Comparison of ENCODE assay signal across 17 cellular contexts in genomic region chr2:25799301-25799700, GRCh38.
"Had no signal": no experiment of that assay in that cellular context is flagged by ENCODE, and none has a peak within 500 bp of the region (broad histone marks: within the 10 kb centered on the region; RNA-seq: fewer than 3 reads in every experiment).

No MANE protein-coding gene starts in this region.

- FAIRE-seq: pancreas had no signal

- H3K4me1 ChIP-seq: tibial artery had no signal

- H3K4me1 Mint-ChIP-seq: mesothelial cell of epicardium had no signal

- H3K27me3 ChIP-seq: adrenal gland, gastroesophageal sphincter, heart right ventricle, pancreas, tibial artery had no signal

- H3K4me3 Mint-ChIP-seq: activated CD4-positive, alpha-beta T cell treated with anti-CD3 and anti-CD28 coated beads for 36 hours; mesothelial cell of epicardium had no signal

- H3K27me3 Mint-ChIP-seq: activated CD4-positive, alpha-beta T cell treated with anti-CD3 and anti-CD28 coated beads for 36 hours had no signal

- H3K9me3 ChIP-seq: adrenal gland, gastroesophageal sphincter, heart right ventricle, pancreas, tibial artery had no signal

- H3K27ac ChIP-seq: adrenal gland, gastroesophageal sphincter, heart right ventricle, pancreas, SK-N-MC, tibial artery had no signal

- H3K27ac Mint-ChIP-seq: mesothelial cell of epicardium had no signal

- DNase-seq: activated CD4-positive, alpha-beta T cell treated with anti-CD3 and anti-CD28 coated beads for 36 hours; activated gamma-delta T cell; activated T-cell treated with anti-CD3 and anti-CD28 coated beads for 4 hours; adrenal gland; dermis blood vessel endothelial cell; erythroblast; heart right ventricle; left cardiac atrium; pancreas; stimulated activated CD4-positive, alpha-beta T cell treated with anti-CD3 and anti-CD28 coated beads, Interleukin-12 subunit alpha, Interleukin-12 subunit beta, amount 100 ng/mL, for 4 hours; stimulated activated CD4-positive, alpha-beta T cell treated with anti-CD3 and anti-CD28 coated beads, Interleukin-2, amount 100 ng/mL, for 24 hours; T-helper 1 cell; tibial artery had no signal

- H3K4me3 ChIP-seq: adrenal gland, gastroesophageal sphincter, heart right ventricle, lung, pancreas, SK-N-MC, tibial artery had no signal

- ATAC-seq: activated CD4-positive, alpha-beta T cell treated with anti-CD3 and anti-CD28 coated beads for 36 hours; gastroesophageal sphincter; heart right ventricle; left cardiac atrium; pancreas had no signal
